In genomic region chr14:64942531-64943111, GRCh38 we compare ENCODE assay signal across 10 cellular contexts. TPM values are rescaled to one million over a fixed set of nuclear protein-coding genes. Genes with fewer than 3 reads are reported as not detected.
DNase-seq lines count a peak whose midpoint lies in the region; ATAC-seq and TF ChIP-seq lines count a peak whose summit lies in the region.
"Had no signal": no experiment of that assay in that cellular context is flagged by ENCODE, and none has a peak within 500 bp of the region (broad histone marks: within the 10 kb centered on the region; RNA-seq: fewer than 3 reads in every experiment).

Gene GPX2 (minus strand): TSS chr14:64942745. CDS start chr14:64942726, 19 bp downstream.

- H3K27ac ChIP-seq in epithelial cell of prostate (peak within 1 kb of the TSS; percentile 68), stomach (peak within 1 kb of the TSS; percentile 69 to 85 (median 79))

- H3K36me3 Mint-ChIP-seq in activated CD8-positive, alpha-beta memory T cell treated with anti-CD3 and anti-CD28 coated beads, Interleukin-2, amount 10 ng/mL, durations not matched to agents 7 days and 5 days = peaks cover 10% of the 10 kb centered on the region
- peaks cover 32% of the 10 kb centered on the region for H3K36me3 Mint-ChIP-seq in T-helper 2 cell treated with Interferon-gamma antibody and Interleukin-4, amounts not matched to agents 5 μg/mL and 100 μg/mL, for 36 hours (ENCODE audit: low read depth)
- peaks cover 8% of the 10 kb centered on the region; the same call in 1 of the 2 replicates for H3K36me3 Mint-ChIP-seq in HFFc6 (ENCODE audit: low read depth)

- H3K36me3 ChIP-seq in stomach = peaks cover 10 to 57% (median 36%) of the 10 kb centered on the region in 4 donors

- H3K27me3 Mint-ChIP-seq in activated CD8-positive, alpha-beta memory T cell treated with anti-CD3 and anti-CD28 coated beads, Interleukin-2, amount 10 ng/mL, durations not matched to agents 7 days and 5 days = no peaks in the 10 kb centered on the region
- no peaks in the 10 kb centered on the region for H3K27me3 Mint-ChIP-seq in T-helper 2 cell treated with Interferon-gamma antibody and Interleukin-4, amounts not matched to agents 5 μg/mL and 100 μg/mL, for 36 hours (ENCODE audit: low read depth)
- peaks cover 3% of the 10 kb centered on the region for H3K27me3 Mint-ChIP-seq in HFFc6 (ENCODE audit: insufficient read depth)

- DNase-seq in activated CD8-positive, alpha-beta memory T cell treated with anti-CD3 and anti-CD28 coated beads, Interleukin-2, amount 10 ng/mL, durations not matched to agents 7 days and 5 days = peak; percentile 33
- no peak for DNase-seq in activated CD8-positive, alpha-beta memory T cell treated with anti-CD3 and anti-CD28 coated beads, Interleukin-2, amount 50 U/mL, for 48 hours
- DNase-seq in NCI-H345 treated with DMSO at 0.1 percent for 48 hours (lab: John Stamatoyannopoulos, UW; ENCODE audit: unreplicated experiment) = peak; percentile 92
- DNase-seq in epithelial cell of prostate (ENCODE audit: low read depth, low spot score) = peak; percentile 82
- DNase-seq in stomach = peak; percentile 84
- DNase-seq in stimulated activated CD4-positive, alpha-beta T cell treated with anti-CD3 and anti-CD28 coated beads, Interleukin-4, amount 100 ng/mL, for 4 hours = no peak
- DNase-seq in T-helper 2 cell treated with Interferon-gamma antibody and Interleukin-4, amounts not matched to agents 5 μg/mL and 100 μg/mL, for 36 hours (ENCODE audit: low spot score) = no peak
- DNase-seq in HFFc6 = no peak
- DNase-seq: dermis blood vessel endothelial cell had no signal

- H3K27ac Mint-ChIP-seq in activated CD8-positive, alpha-beta memory T cell treated with anti-CD3 and anti-CD28 coated beads, Interleukin-2, amount 10 ng/mL, durations not matched to agents 7 days and 5 days = peak within 1 kb of the TSS; percentile 38
- H3K27ac Mint-ChIP-seq in T-helper 2 cell treated with Interferon-gamma antibody and Interleukin-4, amounts not matched to agents 5 μg/mL and 100 μg/mL, for 36 hours = no peak within 1 kb of the TSS
- no peak within 1 kb of the TSS for H3K27ac Mint-ChIP-seq in HFFc6

- TF ChIP-seq CTCF in stomach (IDR thresholded peaks at IDR 0.05) (no peak), HFFc6 (IDR thresholded peaks at IDR 0.05) (no peak)

- no peak for ATAC-seq in activated CD8-positive, alpha-beta memory T cell treated with anti-CD3 and anti-CD28 coated beads, Interleukin-2, amount 10 ng/mL, durations not matched to agents 7 days and 5 days

- TF ChIP-seq POLR2A in stomach (IDR thresholded peaks at IDR 0.05) = peak in 1 of 4 donors; percentile 72

- intact Hi-C loops in stomach (cut with DNase I; ENCODE audit: low total_unique reads) = no loop called here

- H3K27me3 ChIP-seq in stomach = no peaks in the 10 kb centered on the region

- H3K4me1 ChIP-seq in stomach = peaks cover 5 to 48% (median 38%) of the 10 kb centered on the region in 4 donors

- peaks cover 23% of the 10 kb centered on the region for H3K4me1 Mint-ChIP-seq in activated CD8-positive, alpha-beta memory T cell treated with anti-CD3 and anti-CD28 coated beads, Interleukin-2, amount 10 ng/mL, durations not matched to agents 7 days and 5 days
- H3K4me1 Mint-ChIP-seq in T-helper 2 cell treated with Interferon-gamma antibody and Interleukin-4, amounts not matched to agents 5 μg/mL and 100 μg/mL, for 36 hours (ENCODE audit: low read depth) = peaks cover 32% of the 10 kb centered on the region
- no peaks in the 10 kb centered on the region for H3K4me1 Mint-ChIP-seq in HFFc6 (ENCODE audit: low read depth)

- no peak for TF ChIP-seq EP300 in stomach (IDR thresholded peaks at IDR 0.05)

- CTCF ChIA-PET in activated CD8-positive, alpha-beta memory T cell treated with anti-CD3 and anti-CD28 coated beads, Interleukin-2, amount 10 ng/mL, durations not matched to agents 7 days and 5 days (lab: Charles Lee) = interaction anchor here (0.7 to 2.6 kb wide), 2 partner anchors 15 to 120 kb away, joined by 3 to 7 read pairs; no protein-coding TSS in a partner anchor

- no peaks in the 10 kb centered on the region for H3K9me3 ChIP-seq in stomach

- no peaks in the 10 kb centered on the region for H3K9me3 Mint-ChIP-seq in activated CD8-positive, alpha-beta memory T cell treated with anti-CD3 and anti-CD28 coated beads, Interleukin-2, amount 10 ng/mL, durations not matched to agents 7 days and 5 days (ENCODE audit: low read depth)
- no peaks in the 10 kb centered on the region for H3K9me3 Mint-ChIP-seq in T-helper 2 cell treated with Interferon-gamma antibody and Interleukin-4, amounts not matched to agents 5 μg/mL and 100 μg/mL, for 36 hours
- no peaks in the 10 kb centered on the region for H3K9me3 Mint-ChIP-seq in HFFc6

- WGBS in stomach, 5 donors = 41 to 69% (median 52%) methylated on average over 13 of the region's 13 CpGs

- peak within 1 kb of the TSS; percentile 21 to 45 (median 38) for H3K4me3 ChIP-seq in stomach

- H3K4me3 Mint-ChIP-seq in activated CD8-positive, alpha-beta memory T cell treated with anti-CD3 and anti-CD28 coated beads, Interleukin-2, amount 10 ng/mL, durations not matched to agents 7 days and 5 days = no peak within 1 kb of the TSS
- no peak within 1 kb of the TSS for H3K4me3 Mint-ChIP-seq in T-helper 2 cell treated with Interferon-gamma antibody and Interleukin-4, amounts not matched to agents 5 μg/mL and 100 μg/mL, for 36 hours
- no peak within 1 kb of the TSS for H3K4me3 Mint-ChIP-seq in HFFc6

RNA-seq across cellular contexts. Expression of gene GPX2, which starts in this region (rescaled TPM):
- total RNA-seq in activated CD8-positive, alpha-beta memory T cell treated with anti-CD3 and anti-CD28 coated beads, Interleukin-2, amount 10 ng/mL, durations not matched to agents 7 days and 5 days = not detected
- 100 to 1,000 TPM in 2 of 5 donors, 10 to 100 TPM in 3; 22.8 to 298 (median 48.4) TPM for total RNA-seq in stomach
- 100 to 1,000 TPM; 167 to 464 (median 301) TPM for polyA plus RNA-seq in stomach
- total RNA-seq in HFFc6 (2021; fragmentation: NEBNext Ultra II Directional; extraction: Animal tissue kit (Norgen Biotek cat#: 25700)) = not detected
- total RNA-seq: dermis blood vessel endothelial cell, kidney epithelial cell had no signal

Comparison
In these comparisons a context has a peak if more than half of its experiments do, and no peak if none do; other contexts are left out.
1. RNA of gene GPX2 (total RNA-seq): 22.8 to 298 TPM in stomach; not detected in activated CD8-positive, alpha-beta memory T cell treated with anti-CD3 and anti-CD28 coated beads, Interleukin-2, amount 10 ng/mL, durations not matched to agents 7 days and 5 days and not detected in HFFc6; every median in the first group is over 10 times any median in the second.
2. Peak in DNase-seq in activated CD8-positive, alpha-beta memory T cell treated with anti-CD3 and anti-CD28 coated beads, Interleukin-2, amount 10 ng/mL, durations not matched to agents 7 days and 5 days; RNA of the gene not detected or under 1 TPM.
3. DNase-seq: peak in NCI-H345 treated with DMSO at 0.1 percent for 48 hours (single experiment), epithelial cell of prostate (single experiment) and stomach (single experiment); none in activated CD8-positive, alpha-beta memory T cell treated with anti-CD3 and anti-CD28 coated beads, Interleukin-2, amount 50 U/mL, for 48 hours (single experiment), stimulated activated CD4-positive, alpha-beta T cell treated with anti-CD3 and anti-CD28 coated beads, Interleukin-4, amount 100 ng/mL, for 4 hours (0 of 2), T-helper 2 cell treated with Interferon-gamma antibody and Interleukin-4, amounts not matched to agents 5 μg/mL and 100 μg/mL, for 36 hours (single experiment) and HFFc6 (single experiment).